Comparison of ENCODE assay signal across 6 cellular contexts in genomic region chr16:67174706-67175231, GRCh38. TPM values are rescaled to one million over a fixed set of nuclear protein-coding genes. Genes with fewer than 3 reads are reported as not detected.
A peak's percentile ranks its signal among the peaks of the same experiment; 100 is the strongest.
DNase-seq lines count a peak whose midpoint lies in the region; ATAC-seq and TF ChIP-seq lines count a peak whose summit lies in the region.

No MANE protein-coding gene starts in this region.

- H3K4me3 ChIP-seq in mesenchymal stem cell (ENCODE audit: insufficient read depth in 1 of 2, low read depth in 1 of 2, low read length in 2 of 2): peak overlapping the region in 1 of 2 experiments; percentile 82

- no peak overlapping the region for H3K27ac Mint-ChIP-seq in activated T-helper 1 cell treated with anti-CD3 and anti-CD28 coated beads, Interleukin-12 subunit alpha, Interleukin-12 subunit beta, Interleukin-2, Interleukin-4 antibody, amounts not matched to agents 30 ng/mL and 10 ng/mL and 1 ng/mL, durations not matched to agents 14 hours and 24 hours and 36 hours

- H2AK5ac ChIP-seq in mesenchymal stem cell (ENCODE audit: low read length, severe bottlenecking): no peak overlapping the region

- peaks cover 79% of the 10 kb centered on the region for H3K4me1 Mint-ChIP-seq in activated T-helper 1 cell treated with anti-CD3 and anti-CD28 coated beads, Interleukin-12 subunit alpha, Interleukin-12 subunit beta, Interleukin-2, Interleukin-4 antibody, amounts not matched to agents 30 ng/mL and 10 ng/mL and 1 ng/mL, durations not matched to agents 14 hours and 24 hours and 36 hours (ENCODE audit: low read depth)

- H3K23ac ChIP-seq in mesenchymal stem cell (ENCODE audit: low read length in 2 of 2): no peak overlapping the region

- no peaks in the 10 kb centered on the region for H3K9me3 ChIP-seq in mesenchymal stem cell (ENCODE audit: control insufficient read depth, low read length)

- 71% methylated on average over 31 of the region's 31 CpGs for WGBS in mesenchymal stem cell

- H3K36me3 Mint-ChIP-seq in activated T-helper 1 cell treated with anti-CD3 and anti-CD28 coated beads, Interleukin-12 subunit alpha, Interleukin-12 subunit beta, Interleukin-2, Interleukin-4 antibody, amounts not matched to agents 30 ng/mL and 10 ng/mL and 1 ng/mL, durations not matched to agents 14 hours and 24 hours and 36 hours (ENCODE audit: low read depth): peaks cover 23% of the 10 kb centered on the region

- TF ChIP-seq CTCF in C4-2B (conservative IDR thresholded peaks at IDR 0.05) (no peak), GM20000 (IDR thresholded peaks at IDR 0.05; ENCODE audit: extremely low read depth, missing control alignments) (no peak)

- peak overlapping the region; percentile 83 for H4K8ac ChIP-seq in mesenchymal stem cell (ENCODE audit: low read length)

- H2BK120ac ChIP-seq in mesenchymal stem cell (ENCODE audit: low read depth, low read length): peak overlapping the region; percentile 81

- DNase-seq in activated T-helper 1 cell treated with anti-CD3 and anti-CD28 coated beads, Interleukin-12 subunit alpha, Interleukin-12 subunit beta, Interleukin-2, Interleukin-4 antibody, amounts not matched to agents 30 ng/mL and 10 ng/mL and 1 ng/mL, durations not matched to agents 14 hours and 24 hours and 36 hours (ENCODE audit: low spot score): no peak
- DNase-seq in mesenchymal stem cell (no peak), GM20000 (ENCODE audit: low spot score) (no peak), NAMALWA (ENCODE audit: low spot score) (no peak)

- H2BK15ac ChIP-seq in mesenchymal stem cell (ENCODE audit: low read depth, poor library complexity, severe bottlenecking): peak overlapping the region; percentile 60

- no peak overlapping the region for H2BK5ac ChIP-seq in mesenchymal stem cell (ENCODE audit: low read depth, low read length, poor library complexity, severe bottlenecking)

- peak overlapping the region; percentile 90 for H3K4me2 ChIP-seq in mesenchymal stem cell (ENCODE audit: low read length, poor library complexity, severe bottlenecking)

- peaks cover 11% of the 10 kb centered on the region for H3K79me1 ChIP-seq in mesenchymal stem cell (replicated peaks; ENCODE audit: low read length, poor library complexity, severe bottlenecking)

- H3K27ac ChIP-seq in C4-2B (peak overlapping the region; percentile 86), mesenchymal stem cell (ENCODE audit: low read length, poor library complexity, severe bottlenecking) (no peak overlapping the region)

- H3K36me3 ChIP-seq in mesenchymal stem cell (ENCODE audit: control insufficient read depth in 1 of 2, insufficient read depth in 2 of 2, low read depth in 1 of 2, low read length in 2 of 2): peaks cover 0 to 24% of the 10 kb centered on the region in 2 experiments

- H3K9me3 Mint-ChIP-seq in activated T-helper 1 cell treated with anti-CD3 and anti-CD28 coated beads, Interleukin-12 subunit alpha, Interleukin-12 subunit beta, Interleukin-2, Interleukin-4 antibody, amounts not matched to agents 30 ng/mL and 10 ng/mL and 1 ng/mL, durations not matched to agents 14 hours and 24 hours and 36 hours: no peaks in the 10 kb centered on the region

- no peaks in the 10 kb centered on the region for H3K27me3 ChIP-seq in mesenchymal stem cell (ENCODE audit: control insufficient read depth in 1 of 2, insufficient read depth in 1 of 2, low read length in 2 of 2)

- H2BK12ac ChIP-seq in mesenchymal stem cell (ENCODE audit: low read length in 2 of 2): peak overlapping the region in 1 of 2 experiments; percentile 12

- intact Hi-C loops in activated T-helper 1 cell treated with anti-CD3 and anti-CD28 coated beads, Interleukin-12 subunit alpha, Interleukin-12 subunit beta, Interleukin-2, Interleukin-4 antibody, amounts not matched to agents 30 ng/mL and 10 ng/mL and 1 ng/mL, durations not matched to agents 14 hours and 24 hours and 36 hours (cut with micrococcal nuclease): loop anchor here (1.0 kb wide), 2 partner anchors 9 to 14 kb away; partner anchors contain the start of gene MATCAP1

- no peak overlapping the region for H2AFZ ChIP-seq in mesenchymal stem cell (ENCODE audit: low read depth, low read length)

- peaks cover 39% of the 10 kb centered on the region for H3K4me1 ChIP-seq in mesenchymal stem cell (ENCODE audit: control insufficient read depth, insufficient read depth, low read depth, low read length)

- peak overlapping the region; percentile 64 for H4K91ac ChIP-seq in mesenchymal stem cell (ENCODE audit: low read length)

- peak overlapping the region; percentile 80 for H3K9ac ChIP-seq in mesenchymal stem cell (ENCODE audit: low read length)

- H3K4ac ChIP-seq in mesenchymal stem cell (ENCODE audit: low read depth in 1 of 2, low read length in 2 of 2): peak overlapping the region in 1 of 2 experiments; percentile 50

- H3K18ac ChIP-seq in mesenchymal stem cell (ENCODE audit: low read depth in 1 of 2, low read length in 2 of 2): peak overlapping the region in 1 of 2 experiments; percentile 38

- peak overlapping the region; percentile 93 for H3K4me3 Mint-ChIP-seq in activated T-helper 1 cell treated with anti-CD3 and anti-CD28 coated beads, Interleukin-12 subunit alpha, Interleukin-12 subunit beta, Interleukin-2, Interleukin-4 antibody, amounts not matched to agents 30 ng/mL and 10 ng/mL and 1 ng/mL, durations not matched to agents 14 hours and 24 hours and 36 hours

- H3K27me3 Mint-ChIP-seq in activated T-helper 1 cell treated with anti-CD3 and anti-CD28 coated beads, Interleukin-12 subunit alpha, Interleukin-12 subunit beta, Interleukin-2, Interleukin-4 antibody, amounts not matched to agents 30 ng/mL and 10 ng/mL and 1 ng/mL, durations not matched to agents 14 hours and 24 hours and 36 hours (ENCODE audit: insufficient read depth): no peaks in the 10 kb centered on the region

- no peak for ATAC-seq in GM21367 (IDR thresholded peaks at IDR 0.05; ENCODE audit: unreplicated experiment)

- peak overlapping the region in 1 of 2 experiments; percentile 18 for H3K14ac ChIP-seq in mesenchymal stem cell (ENCODE audit: low read length in 2 of 2)

RNA-seq across cellular contexts. Expression of gene NOL3, which starts 4.4 kb away (rescaled TPM):
- 19.0 and 22.9 TPM in 2 replicates for total RNA-seq in activated T-helper 1 cell treated with anti-CD3 and anti-CD28 coated beads, Interleukin-12 subunit alpha, Interleukin-12 subunit beta, Interleukin-2, Interleukin-4 antibody, amounts not matched to agents 30 ng/mL and 10 ng/mL and 1 ng/mL, durations not matched to agents 14 hours and 24 hours and 36 hours
- polyA plus RNA-seq in mesenchymal stem cell (2013, experiment 1 of 2): 13.9 TPM
- 12.8 TPM for polyA plus RNA-seq in mesenchymal stem cell (2013, experiment 2 of 2)

RNA-seq across cellular contexts. Expression of gene MATCAP1, which starts 9.0 kb away (rescaled TPM):
- 45.5 and 48.2 TPM in 2 replicates for total RNA-seq in activated T-helper 1 cell treated with anti-CD3 and anti-CD28 coated beads, Interleukin-12 subunit alpha, Interleukin-12 subunit beta, Interleukin-2, Interleukin-4 antibody, amounts not matched to agents 30 ng/mL and 10 ng/mL and 1 ng/mL, durations not matched to agents 14 hours and 24 hours and 36 hours
- polyA plus RNA-seq in mesenchymal stem cell (2013, experiment 1 of 2): 11.4 TPM
- polyA plus RNA-seq in mesenchymal stem cell (2013, experiment 2 of 2): 11.2 TPM

RNA-seq across cellular contexts. Expression of gene HSF4, which starts 10.2 kb away (rescaled TPM):
- total RNA-seq in activated T-helper 1 cell treated with anti-CD3 and anti-CD28 coated beads, Interleukin-12 subunit alpha, Interleukin-12 subunit beta, Interleukin-2, Interleukin-4 antibody, amounts not matched to agents 30 ng/mL and 10 ng/mL and 1 ng/mL, durations not matched to agents 14 hours and 24 hours and 36 hours: 30.3 and 36.8 TPM in 2 replicates
- polyA plus RNA-seq in mesenchymal stem cell (2013, experiment 1 of 2): 4.1 TPM
- polyA plus RNA-seq in mesenchymal stem cell (2013, experiment 2 of 2): 3.3 TPM

RNA-seq across cellular contexts. Expression of gene FBXL8, which starts 15.0 kb away (rescaled TPM):
- total RNA-seq in activated T-helper 1 cell treated with anti-CD3 and anti-CD28 coated beads, Interleukin-12 subunit alpha, Interleukin-12 subunit beta, Interleukin-2, Interleukin-4 antibody, amounts not matched to agents 30 ng/mL and 10 ng/mL and 1 ng/mL, durations not matched to agents 14 hours and 24 hours and 36 hours: 19.3 and 22.4 TPM in 2 replicates
- polyA plus RNA-seq in mesenchymal stem cell (2013, experiment 1 of 2): 6.1 TPM
- polyA plus RNA-seq in mesenchymal stem cell (2013, experiment 2 of 2): 5.7 TPM

RNA-seq across cellular contexts. Expression of gene TRADD, which starts 15.1 kb away (rescaled TPM):
- total RNA-seq in activated T-helper 1 cell treated with anti-CD3 and anti-CD28 coated beads, Interleukin-12 subunit alpha, Interleukin-12 subunit beta, Interleukin-2, Interleukin-4 antibody, amounts not matched to agents 30 ng/mL and 10 ng/mL and 1 ng/mL, durations not matched to agents 14 hours and 24 hours and 36 hours: 29.0 TPM in 2 replicates
- 11.1 TPM for polyA plus RNA-seq in mesenchymal stem cell (2013, experiment 1 of 2)
- polyA plus RNA-seq in mesenchymal stem cell (2013, experiment 2 of 2): 11.5 TPM
